16 cellular contexts compared by ENCODE assay signal in the genomic region with DNA sequence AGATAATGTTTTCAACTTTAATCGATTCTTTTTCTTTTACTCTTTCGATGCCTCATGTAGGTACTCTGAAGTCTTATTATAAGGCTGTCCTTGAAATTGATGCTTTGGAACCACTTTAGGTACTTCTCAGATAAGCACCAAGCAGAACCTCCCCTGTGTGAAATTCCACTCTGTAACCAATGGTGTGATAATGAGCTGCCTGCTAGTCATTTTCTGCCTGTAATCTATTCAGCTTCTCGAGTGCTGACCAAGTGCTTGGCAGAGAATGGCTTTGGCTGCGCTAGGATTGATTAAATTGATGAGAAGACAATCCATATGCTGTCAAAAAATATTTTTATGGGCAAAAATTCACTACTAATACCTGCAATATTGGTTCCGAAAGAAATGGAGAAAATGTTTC. TPM values are rescaled to one million over a fixed set of nuclear protein-coding genes. Genes with fewer than 3 reads are reported as not detected.
DNase-seq lines count a peak whose midpoint lies in the region; ATAC-seq and TF ChIP-seq lines count a peak whose summit lies in the region.
"Had no signal": no experiment of that assay in that cellular context is flagged by ENCODE, and none has a peak within 500 bp of the region (broad histone marks: within the 10 kb centered on the region; RNA-seq: fewer than 3 reads in every experiment).

No MANE protein-coding gene starts in this region.

- H2BK5ac ChIP-seq in neuronal stem cell (ENCODE audit: low read length), result no peak overlapping the region

- H3K4me3 ChIP-seq in dorsolateral prefrontal cortex (peak overlapping the region; percentile 14 to 72 (median 53)), neuronal stem cell (ENCODE audit: low read length in 2 of 2) (peak overlapping the region in 1 of 2 donors; percentile 39)
- H3K4me3 ChIP-seq: GM23338, SJSA1 had no signal

- no peak overlapping the region for H2BK15ac ChIP-seq in neuronal stem cell (ENCODE audit: low read length)

- H4K91ac ChIP-seq in neuronal stem cell (ENCODE audit: low read depth, low read length, poor library complexity), result no peak overlapping the region

- no CpG with 5 or more reads among the region's 5 CpGs for WGBS in neuronal stem cell (ENCODE audit: extremely low coverage in 2 of 2, insufficient read length in 2 of 2, insufficient replicate concordance in 1 of 2), 2 donors

- no peak overlapping the region for H2BK120ac ChIP-seq in neuronal stem cell (ENCODE audit: low read depth, low read length)

- no peak overlapping the region for H2AK5ac ChIP-seq in neuronal stem cell (ENCODE audit: low read depth, low read length)

- H3K9me3 ChIP-seq in neuronal stem cell (replicated peaks in 1 of 2; ENCODE audit: control insufficient read depth in 2 of 2, insufficient read depth in 1 of 2, low read depth in 1 of 2, low read length in 2 of 2), result no peaks in the 10 kb centered on the region
- H3K9me3 ChIP-seq: SJSA1 had no signal

- H3K18ac ChIP-seq in neuronal stem cell (ENCODE audit: low read length), result no peak overlapping the region

- DNase-seq in DMS 273 (lab: John Stamatoyannopoulos, UW; ENCODE audit: unreplicated experiment), result peak; percentile 33
- no peak for DNase-seq in DMS 273 treated with DMSO at 0.1 percent for 48 hours (lab: John Stamatoyannopoulos, UW)
- DNase-seq in NCI-H2227 (lab: John Stamatoyannopoulos, UW; ENCODE audit: unreplicated experiment), result peak; percentile 84
- DNase-seq in dorsolateral prefrontal cortex, result no peak
- DNase-seq in neuronal stem cell (ENCODE audit: low spot score), result no peak
- no peak for DNase-seq in activated T-cell treated with anti-CD3 and anti-CD28 coated beads for 4 hours
- no peak for DNase-seq in activated T-cell treated with anti-CD3 and anti-CD28 coated beads, Interleukin-2, amount 50 U/mL, for 48 hours
- DNase-seq: activated CD4-positive, alpha-beta T cell treated with anti-CD3 and anti-CD28 coated beads for 4 hours; mesenchymal stem cell; NCI-H2081; stimulated activated CD4-positive, alpha-beta T cell treated with anti-CD3 and anti-CD28 coated beads, Interleukin-4, amount 100 ng/mL, for 4 hours; T1000 had no signal

- H3K4ac ChIP-seq in neuronal stem cell (ENCODE audit: low read length), result no peak overlapping the region

- no peak overlapping the region for H4K8ac ChIP-seq in neuronal stem cell (ENCODE audit: low read depth, low read length)

- intact Hi-C loops in dorsolateral prefrontal cortex (cut with DNase I), result no loop called here

- H3K27ac ChIP-seq in dorsolateral prefrontal cortex (peak overlapping the region in 58 of 59 donors; percentile 47 to 91 (median 82)), neuronal stem cell (replicated peaks; ENCODE audit: low read length) (peak overlapping the region; percentile 51)
- H3K27ac ChIP-seq: 22Rv1, SJSA1 had no signal

- H3K36me3 ChIP-seq in neuronal stem cell (replicated peaks in 1 of 2; ENCODE audit: control insufficient read depth in 2 of 2, insufficient read depth in 2 of 2, low read length in 2 of 2), result no peaks in the 10 kb centered on the region
- H3K36me3 ChIP-seq: SJSA1 had no signal

- H3K14ac ChIP-seq in neuronal stem cell (ENCODE audit: low read length), result no peak overlapping the region

- H2AFZ ChIP-seq in neuronal stem cell (ENCODE audit: low read length), result peak overlapping the region; percentile 67

- no peaks in the 10 kb centered on the region for H3K79me1 ChIP-seq in neuronal stem cell (ENCODE audit: low read depth, low read length)

- no peak overlapping the region for H3K9ac ChIP-seq in neuronal stem cell (ENCODE audit: low read depth, low read length, poor library complexity)

- H3K27me3 ChIP-seq in dorsolateral prefrontal cortex (no peaks in the 10 kb centered on the region), neuronal stem cell (ENCODE audit: control insufficient read depth in 3 of 3, insufficient read depth in 3 of 3, low read depth in 1 of 3, low read length in 3 of 3) (no peaks in the 10 kb centered on the region)
- H3K27me3 ChIP-seq: SJSA1 had no signal

- TF ChIP-seq CTCF in dorsolateral prefrontal cortex (IDR thresholded peaks at IDR 0.05 in 54 of 56, conservative IDR thresholded peaks at IDR 0.05 in 2 of 56; ENCODE audit: low read depth in 1 of 56, partially characterized antibody in 56 of 56), result peak in 2 of 56 donors; percentile 16 to 18

- H3K23ac ChIP-seq in neuronal stem cell (ENCODE audit: low read depth, low read length, poor library complexity), result no peak overlapping the region

- no peak for ATAC-seq in HG02642 (IDR thresholded peaks at IDR 0.05; ENCODE audit: poor library complexity, unreplicated experiment)
- ATAC-seq: GM23338 had no signal

- H3K4me2 ChIP-seq in neuronal stem cell (ENCODE audit: insufficient read depth, low read length, poor library complexity, severe bottlenecking), result no peak overlapping the region
- H3K4me2 ChIP-seq: GM23338 had no signal

- H2BK12ac ChIP-seq in neuronal stem cell (ENCODE audit: low read length), result no peak overlapping the region

- H3K4me1 ChIP-seq in neuronal stem cell (ENCODE audit: control insufficient read depth in 2 of 2, insufficient read depth in 1 of 2, low read depth in 1 of 2, low read length in 2 of 2), result peaks cover 5 to 29% of the 10 kb centered on the region in 2 donors
- H3K4me1 ChIP-seq: SJSA1 had no signal

RNA-seq across cellular contexts. Expression of a gene that starts 42.7 kb away (rescaled TPM):
- 10 to 100 TPM; 38.9 to 78.2 (median 60.3) TPM for total RNA-seq in dorsolateral prefrontal cortex
- polyA plus RNA-seq in neuronal stem cell (2013, experiment 1 of 2), result 11.5 TPM
- polyA plus RNA-seq in neuronal stem cell (2013, experiment 2 of 2), result 11.0 TPM

Comparison
In these comparisons a context has a peak if more than half of its experiments do, and no peak if none do; other contexts are left out.
1. DNase-seq: peak in DMS 273 (single experiment) and NCI-H2227 (single experiment); none in DMS 273 treated with DMSO at 0.1 percent for 48 hours (single experiment), dorsolateral prefrontal cortex (0 of 10), neuronal stem cell (single experiment), activated T-cell treated with anti-CD3 and anti-CD28 coated beads for 4 hours (single experiment) and activated T-cell treated with anti-CD3 and anti-CD28 coated beads, Interleukin-2, amount 50 U/mL, for 48 hours (0 of 2).